ENCODE assay signal across 11 cellular contexts in the genomic region with DNA sequence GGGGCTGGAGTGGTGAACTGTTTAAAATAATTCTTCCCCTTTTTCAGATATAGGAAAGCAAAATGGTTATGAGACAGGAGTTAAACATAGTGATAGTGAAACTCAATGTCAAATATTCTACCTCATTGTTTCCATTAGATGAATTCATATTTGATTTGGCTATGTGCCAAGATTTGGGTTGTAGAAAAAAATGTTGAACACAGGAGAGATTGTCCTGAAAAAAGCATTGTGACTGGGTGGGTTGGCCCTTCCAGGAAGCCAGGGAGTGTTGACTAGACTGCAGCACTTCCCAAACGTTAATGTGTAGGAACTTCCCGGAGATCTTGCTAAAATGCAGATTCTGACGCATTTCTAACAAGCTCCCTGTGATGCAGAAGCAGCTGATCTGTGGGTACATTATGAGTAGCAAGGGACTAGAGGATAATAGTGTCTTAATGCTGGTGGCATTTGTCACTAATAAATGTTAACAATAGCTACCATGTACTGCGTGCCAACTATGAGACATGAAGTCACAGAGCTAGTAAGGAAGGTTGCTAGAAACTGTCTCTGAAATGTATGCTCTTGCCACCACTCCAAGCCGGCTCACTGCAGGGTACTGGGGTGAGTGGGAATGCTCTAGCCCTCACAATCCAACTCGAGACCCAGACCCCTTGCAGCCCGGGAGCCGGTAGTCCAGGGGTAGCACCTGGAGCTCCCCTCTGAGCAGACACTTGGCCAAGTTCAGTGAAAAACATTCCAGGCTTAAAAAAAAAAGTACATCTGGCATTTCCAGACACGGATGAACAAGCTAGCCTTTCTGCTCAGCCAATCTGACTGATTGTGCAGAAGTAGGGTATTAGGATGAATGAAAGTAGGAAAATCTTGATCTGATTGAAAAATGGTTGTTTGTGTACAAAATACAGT.
DNase-seq lines count a peak whose midpoint lies in the region; ATAC-seq and TF ChIP-seq lines count a peak whose summit lies in the region.
"Had no signal": no experiment of that assay in that cellular context is flagged by ENCODE, and none has a peak within 500 bp of the region (broad histone marks: within the 10 kb centered on the region; RNA-seq: fewer than 3 reads in every experiment).

No MANE protein-coding gene starts in this region.

- H3K27ac ChIP-seq in breast epithelium (peak overlapping the region; percentile 34 to 46), lower lobe of right lung (peak overlapping the region; percentile 51)
- H3K27ac ChIP-seq: testis had no signal

- CTCF ChIA-PET in HEK293T (lab: Yijun Ruan, JAX) = interaction anchor here (0.6 kb wide), 1 partner anchor 448 kb away, joined by 3 read pairs; no protein-coding TSS in a partner anchor

- H3K4me1 ChIP-seq in BE2C (peaks cover 25% of the 10 kb centered on the region), breast epithelium (peaks cover 0 to 14% of the 10 kb centered on the region in 2 donors), lower lobe of right lung (peaks cover 10% of the 10 kb centered on the region)
- H3K4me1 ChIP-seq: Caco-2 had no signal

- H3K4me3 ChIP-seq in BE2C (ENCODE audit: low read depth, low read length) (no peak overlapping the region), breast epithelium (peak overlapping the region in 1 of 3 donors; percentile 2), lower lobe of right lung (no peak overlapping the region)
- H3K4me3 ChIP-seq: testis had no signal

- no peak for TF ChIP-seq POLR2A in breast epithelium (IDR thresholded peaks at IDR 0.05)

- DNase-seq in BE2C = peak; percentile 34
- peak; percentile 69 for DNase-seq in NCI-H1105 treated with DMSO at 0.1 percent for 48 hours (lab: John Stamatoyannopoulos, UW)
- no peak for DNase-seq in breast epithelium (ENCODE audit: low spot score in 2 of 2)
- DNase-seq in lower lobe of right lung = no peak
- DNase-seq in stimulated activated naive CD4-positive, alpha-beta T cell treated with Interleukin-2 at 50 U/mL for 16 hours (lab: John Stamatoyannopoulos, UW) = no peak
- no peak for DNase-seq in HEK293T (ENCODE audit: extremely low spot score)
- DNase-seq: Caco-2, endodermal cell, testis had no signal

- POLR2A ChIA-PET in HEK293T (lab: Yijun Ruan, JAX) = no interaction called here

- H3K9me3 ChIP-seq in BE2C = no peaks in the 10 kb centered on the region
- H3K9me3 ChIP-seq in breast epithelium = no peaks in the 10 kb centered on the region
- H3K9me3 ChIP-seq in lower lobe of right lung = no peaks in the 10 kb centered on the region
- H3K9me3 ChIP-seq: Caco-2, testis had no signal

- peak; percentile 49 to 78 for ATAC-seq in lower lobe of right lung
- no peak for ATAC-seq in GM19351 (IDR thresholded peaks at IDR 0.05; ENCODE audit: unreplicated experiment)
- no peak for ATAC-seq in GM18511 (IDR thresholded peaks at IDR 0.05; ENCODE audit: unreplicated experiment)

- H3K27me3 ChIP-seq in BE2C (no peaks in the 10 kb centered on the region), breast epithelium (no peaks in the 10 kb centered on the region), lower lobe of right lung (ENCODE audit: low read depth) (no peaks in the 10 kb centered on the region)
- H3K27me3 ChIP-seq: testis had no signal

- TF ChIP-seq CTCF in BE2C (IDR thresholded peaks at IDR 0.05; ENCODE audit: low read depth, low read length) (no peak), breast epithelium (IDR thresholded peaks at IDR 0.05) (no peak), lower lobe of right lung (IDR thresholded peaks at IDR 0.05) (no peak)

- H3K36me3 ChIP-seq in BE2C (no peaks in the 10 kb centered on the region), breast epithelium (no peaks in the 10 kb centered on the region), lower lobe of right lung (no peaks in the 10 kb centered on the region)

- intact Hi-C loops in breast epithelium (cut with DNase I; ENCODE audit: low total_unique reads) = no loop called here
- intact Hi-C loops in lower lobe of right lung (cut with DNase I) = no loop called here

TF ChIP-seq in HEK293T, 16 proteins besides CTCF, POLR2A, EP300 and RAD21:
- TF ChIP-seq HDGF (IDR thresholded peaks at IDR 0.05; ENCODE audit: borderline replicate concordance) = no peak
- TF ChIP-seq SP1 (IDR thresholded peaks at IDR 0.05) = no peak
- TF ChIP-seq FOXA1 (IDR thresholded peaks at IDR 0.05) = no peak
- TF ChIP-seq LEF1 (IDR thresholded peaks at IDR 0.05; ENCODE audit: borderline replicate concordance) = no peak

Comparison
In these comparisons a context has a peak if more than half of its experiments do, and no peak if none do; other contexts are left out.
1. DNase-seq: peak in BE2C (single experiment) and NCI-H1105 treated with DMSO at 0.1 percent for 48 hours (single experiment); none in breast epithelium (0 of 2), lower lobe of right lung (single experiment), stimulated activated naive CD4-positive, alpha-beta T cell treated with Interleukin-2 at 50 U/mL for 16 hours (single experiment) and HEK293T (single experiment).
2. ATAC-seq: peak in lower lobe of right lung (2 of 2); none in GM19351 (single experiment) and GM18511 (single experiment).